In the genomic region with DNA sequence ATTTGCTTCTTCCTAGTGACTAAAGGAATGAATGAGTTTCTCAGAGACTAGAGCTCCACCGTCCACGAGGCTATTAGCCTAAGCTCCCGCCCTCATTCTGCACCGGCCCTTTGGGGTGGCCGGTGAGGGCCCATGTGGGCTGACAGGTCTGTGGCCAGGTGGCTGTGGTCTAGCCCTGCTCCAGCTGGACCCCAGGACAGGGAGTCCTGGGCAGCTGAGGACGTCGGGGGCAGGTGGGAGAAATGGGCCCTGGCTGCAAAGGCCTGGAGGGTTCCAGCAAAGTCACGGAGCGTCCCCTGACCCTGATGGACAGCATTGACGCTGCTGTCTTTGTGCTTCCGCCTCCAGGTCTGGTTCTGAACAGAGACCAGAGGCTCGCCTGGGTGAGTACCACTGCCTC, we compare ENCODE assay signal across 18 cellular contexts. TPM values are rescaled to one million over a fixed set of nuclear protein-coding genes. Genes with fewer than 3 reads are reported as not detected.
DNase-seq lines count a peak whose midpoint lies in the region; ATAC-seq, FAIRE-seq and TF ChIP-seq lines count a peak whose summit lies in the region.
"Had no signal": no experiment of that assay in that cellular context is flagged by ENCODE, and none has a peak within 500 bp of the region (broad histone marks: within the 10 kb centered on the region; RNA-seq: fewer than 3 reads in every experiment).

No MANE protein-coding gene starts in this region.

- H3K4me3 Mint-ChIP-seq in stimulated activated naive CD8-positive, alpha-beta T cell treated with anti-CD3 and anti-CD28 coated beads, Interleukin-15, Interleukin-2, amounts not matched to agents 100 ng/mL and 50 ng/mL, for 24 hours, result no peak overlapping the region
- no peak overlapping the region for H3K4me3 Mint-ChIP-seq in T-helper 17 cell
- H3K4me3 Mint-ChIP-seq: B cell; CD8-positive, alpha-beta T cell had no signal

- SMC1A ChIA-PET in GM12878 (lab: Charles Lee; ENCODE audit: uncharacterized antibody, unreplicated experiment), result no interaction called here

- H3K36me3 ChIP-seq in GM12878 (ENCODE audit: control insufficient read depth in 2 of 2, insufficient read depth in 2 of 2, low read length in 1 of 2) (no peaks in the 10 kb centered on the region), neuronal stem cell (replicated peaks in 1 of 2; ENCODE audit: control insufficient read depth in 2 of 2, insufficient read depth in 2 of 2, low read length in 2 of 2) (peaks cover 2 to 17% of the 10 kb centered on the region in 2 donors)

- peak; percentile 33; the same call in 1 of the 2 replicates for TF ChIP-seq POLR2A in GM12878 (IDR thresholded peaks at IDR 0.05; ENCODE audit: low read depth, low read length)

- FAIRE-seq in GM12878 (lab: Jason Lieb, UNC), result no peak
- FAIRE-seq: GM18507 had no signal

- H2BK5ac ChIP-seq in neuronal stem cell (ENCODE audit: low read length), result peak overlapping the region; percentile 39

- no peaks in the 10 kb centered on the region for H4K20me1 ChIP-seq in GM12878 (ENCODE audit: control insufficient read depth, insufficient read depth)

- RAD21 ChIA-PET in GM12878 (lab: Charles Lee; ENCODE audit: unreplicated experiment), result no interaction called here

- POLR2A ChIA-PET in GM12878 (lab: Charles Lee), result interaction anchor here (0.6 kb wide), 1 partner anchor 21 kb away, joined by 4 read pairs; no protein-coding TSS in a partner anchor

- CTCF ChIA-PET in GM12878 (lab: Yijun Ruan, JAX), result no interaction called here

- H3K9me3 Mint-ChIP-seq in stimulated activated naive CD8-positive, alpha-beta T cell treated with anti-CD3 and anti-CD28 coated beads, Interleukin-15, Interleukin-2, amounts not matched to agents 100 ng/mL and 50 ng/mL, for 24 hours, result no peaks in the 10 kb centered on the region
- H3K9me3 Mint-ChIP-seq: CD8-positive, alpha-beta T cell had no signal

- H3K4me1 ChIP-seq in GM12878 (ENCODE audit: control insufficient read depth, insufficient read depth, low read length) (peaks cover 12% of the 10 kb centered on the region), neuronal stem cell (ENCODE audit: control insufficient read depth in 2 of 2, insufficient read depth in 1 of 2, low read depth in 1 of 2, low read length in 2 of 2) (peaks cover 0 to 7% of the 10 kb centered on the region in 2 donors)
- H3K4me1 ChIP-seq: HAP-1 had no signal

- no peak overlapping the region for H4K91ac ChIP-seq in neuronal stem cell (ENCODE audit: low read depth, low read length, poor library complexity)

- H4K8ac ChIP-seq in neuronal stem cell (ENCODE audit: low read depth, low read length), result no peak overlapping the region

- H3K9ac ChIP-seq in GM12878 (ENCODE audit: control insufficient read depth, insufficient read depth, low read length) (no peak overlapping the region), neuronal stem cell (ENCODE audit: low read depth, low read length, poor library complexity) (peak overlapping the region; percentile 60)
- H3K9ac ChIP-seq: BLaER1 treated with 17β-estradiol and CSF1 and Interleukin-3, amounts not matched to agents 10 nM and 100 nM had no signal

- no peak overlapping the region for H3K18ac ChIP-seq in neuronal stem cell (ENCODE audit: low read length)

- no peak overlapping the region for H3K14ac ChIP-seq in neuronal stem cell (ENCODE audit: low read length)

- no peak for TF ChIP-seq CTCF in GM12878 (IDR thresholded peaks at IDR 0.05 in 2 of 3, conservative IDR thresholded peaks at IDR 0.05 in 1 of 3; ENCODE audit: control insufficient read depth in 2 of 3, extremely low read depth in 1 of 3, insufficient read depth in 1 of 3, low read depth in 3 of 3, low read length in 3 of 3)

- H2BK15ac ChIP-seq in neuronal stem cell (ENCODE audit: low read length), result no peak overlapping the region

- H3K27ac ChIP-seq in GM12878 (ENCODE audit: control insufficient read depth, insufficient read depth), result no peak overlapping the region
- no peak overlapping the region for H3K27ac ChIP-seq in neuronal stem cell (replicated peaks; ENCODE audit: low read length)
- H3K27ac ChIP-seq: BLaER1 treated with 17β-estradiol and CSF1 and Interleukin-3, amounts not matched to agents 10 nM and 100 nM had no signal

- H3K27me3 ChIP-seq in GM12878 (replicated peaks in 1 of 2; ENCODE audit: control insufficient read depth in 2 of 2, insufficient read depth in 2 of 2, low read length in 1 of 2) (no peaks in the 10 kb centered on the region), neuronal stem cell (ENCODE audit: control insufficient read depth in 3 of 3, insufficient read depth in 3 of 3, low read depth in 1 of 3, low read length in 3 of 3) (no peaks in the 10 kb centered on the region)
- H3K27me3 ChIP-seq: BLaER1 treated with 17β-estradiol and CSF1 and Interleukin-3, amounts not matched to agents 10 nM and 100 nM had no signal

- in situ Hi-C loops in GM12878 (cut with MboI), result no loop called here

- TF ChIP-seq RAD21 in GM12878 (IDR thresholded peaks at IDR 0.05; ENCODE audit: insufficient read depth, low read depth, low read length), result no peak

- H2BK120ac ChIP-seq in neuronal stem cell (ENCODE audit: low read depth, low read length), result no peak overlapping the region

- no peak for DNase-seq in stimulated activated naive CD8-positive, alpha-beta T cell treated with anti-CD3 and anti-CD28 coated beads, Interleukin-15, Interleukin-2, amounts not matched to agents 100 U/mL and 50 U/mL, for 24 hours
- DNase-seq in GM12878 (ENCODE audit: low read depth, low spot score) (no peak), neuronal stem cell (ENCODE audit: low spot score) (no peak), T-helper 17 cell (no peak)
- no peak for DNase-seq in central memory CD4-positive, alpha-beta T cell
- DNase-seq: Calu3; CD8-positive, alpha-beta T cell; DMS79 treated with DMSO at 0.1 percent for 48 hours; GF-D8; GOT3 had no signal

- no peak for TF ChIP-seq EP300 in GM12878 (IDR thresholded peaks at IDR 0.05; ENCODE audit: borderline replicate concordance in 1 of 2, control insufficient read depth in 1 of 2, low read depth in 2 of 2, low read length in 2 of 2)

- no peak for ATAC-seq in stimulated activated naive CD8-positive, alpha-beta T cell treated with anti-CD3 and anti-CD28 coated beads, Interleukin-15, Interleukin-2, amounts not matched to agents 100 U/mL and 50 U/mL, for 24 hours
- ATAC-seq in GM12878, result no peak
- no peak for ATAC-seq in GM21381 (IDR thresholded peaks at IDR 0.05; ENCODE audit: unreplicated experiment)
- ATAC-seq in T-helper 17 cell, result no peak
- ATAC-seq: CD8-positive, alpha-beta T cell had no signal

- peaks cover 10% of the 10 kb centered on the region for H3K4me1 Mint-ChIP-seq in stimulated activated naive CD8-positive, alpha-beta T cell treated with anti-CD3 and anti-CD28 coated beads, Interleukin-15, Interleukin-2, amounts not matched to agents 100 ng/mL and 50 ng/mL, for 24 hours (ENCODE audit: low read depth)
- H3K4me1 Mint-ChIP-seq in T-helper 17 cell, result peaks cover under 1% of the 10 kb centered on the region

- H3K9me3 ChIP-seq in GM12878 (replicated peaks; ENCODE audit: control insufficient read depth, insufficient read depth, low read length), result no peaks in the 10 kb centered on the region
- H3K9me3 ChIP-seq in neuronal stem cell (replicated peaks in 1 of 2; ENCODE audit: control insufficient read depth in 2 of 2, insufficient read depth in 1 of 2, low read depth in 1 of 2, low read length in 2 of 2), result no peaks in the 10 kb centered on the region
- H3K9me3 ChIP-seq in T-helper 17 cell (ENCODE audit: control insufficient read depth, low read length, poor library complexity, severe bottlenecking), result no peaks in the 10 kb centered on the region
- H3K9me3 ChIP-seq: HAP-1 had no signal

- peaks cover 2% of the 10 kb centered on the region for H3K79me1 ChIP-seq in neuronal stem cell (ENCODE audit: low read depth, low read length)

- H3K4me2 ChIP-seq in GM12878 (ENCODE audit: control insufficient read depth, insufficient read depth) (no peak overlapping the region), neuronal stem cell (ENCODE audit: insufficient read depth, low read length, poor library complexity, severe bottlenecking) (no peak overlapping the region)
- H3K4me2 ChIP-seq: BLaER1 treated with 17β-estradiol and CSF1 and Interleukin-3, amounts not matched to agents 10 nM and 100 nM had no signal

- peaks cover 8% of the 10 kb centered on the region for H3K36me3 Mint-ChIP-seq in stimulated activated naive CD8-positive, alpha-beta T cell treated with anti-CD3 and anti-CD28 coated beads, Interleukin-15, Interleukin-2, amounts not matched to agents 100 ng/mL and 50 ng/mL, for 24 hours (ENCODE audit: low read depth)
- no peaks in the 10 kb centered on the region for H3K36me3 Mint-ChIP-seq in T-helper 17 cell (ENCODE audit: low read depth)

- intact Hi-C loops in GM12878 (cut with micrococcal nuclease; ENCODE audit: unreplicated experiment), result no loop called here

- H2AK5ac ChIP-seq in neuronal stem cell (ENCODE audit: low read depth, low read length), result no peak overlapping the region

- H2AFZ ChIP-seq in GM12878 (ENCODE audit: control insufficient read depth, low read depth, low read length), result no peak overlapping the region
- no peak overlapping the region for H2AFZ ChIP-seq in neuronal stem cell (ENCODE audit: low read length)

- peak overlapping the region; percentile 80 for H3K23ac ChIP-seq in neuronal stem cell (ENCODE audit: low read depth, low read length, poor library complexity)

- BruUV-seq in GM12878 (replicated peaks; lab: Mats Ljungman, UMichigan), result no TSS peak

- H3K4me3 ChIP-seq in GM12878, result no peak overlapping the region
- H3K4me3 ChIP-seq in neuronal stem cell (ENCODE audit: low read length in 2 of 2), result no peak overlapping the region
- H3K4me3 ChIP-seq: BLaER1 treated with 17β-estradiol and CSF1 and Interleukin-3, amounts not matched to agents 10 nM and 100 nM; HAP-1 had no signal

- WGBS in GM12878 (ENCODE audit: insufficient coverage, insufficient replicate concordance, low lambda C conversion rate, missing lambda C conversion rate), result 89% methylated on average over 8 of the region's 12 CpGs
- WGBS in neuronal stem cell (ENCODE audit: extremely low coverage in 2 of 2, insufficient read length in 2 of 2, insufficient replicate concordance in 1 of 2), 2 donors, result no CpG with 5 or more reads among the region's 12 CpGs

- peak overlapping the region; percentile 21 for H3K27ac Mint-ChIP-seq in stimulated activated naive CD8-positive, alpha-beta T cell treated with anti-CD3 and anti-CD28 coated beads, Interleukin-15, Interleukin-2, amounts not matched to agents 100 ng/mL and 50 ng/mL, for 24 hours
- no peak overlapping the region for H3K27ac Mint-ChIP-seq in T-helper 17 cell
- H3K27ac Mint-ChIP-seq: B cell; CD8-positive, alpha-beta T cell had no signal

- no peak overlapping the region for H3K4ac ChIP-seq in neuronal stem cell (ENCODE audit: low read length)

- no peaks in the 10 kb centered on the region for H3K27me3 Mint-ChIP-seq in stimulated activated naive CD8-positive, alpha-beta T cell treated with anti-CD3 and anti-CD28 coated beads, Interleukin-15, Interleukin-2, amounts not matched to agents 100 ng/mL and 50 ng/mL, for 24 hours
- H3K27me3 Mint-ChIP-seq in T-helper 17 cell, result no peaks in the 10 kb centered on the region
- H3K27me3 Mint-ChIP-seq: B cell had no signal

- no peak overlapping the region for H2BK12ac ChIP-seq in neuronal stem cell (ENCODE audit: low read length)

- no peaks in the 10 kb centered on the region for H3K79me2 ChIP-seq in GM12878 (ENCODE audit: control insufficient read depth, insufficient read depth, low read length)

RNA-seq across cellular contexts. Expression of a gene that starts 12.2 kb away (rescaled TPM):
- total RNA-seq in GM12878 (2013; cell fraction: nucleolus; rRNA removed), result 2.4 and 3.3 TPM in 2 replicates
- total RNA-seq in GM12878 (2014; rRNA removed) (1.3 and 2.0 TPM in 2 replicates), GM12878 (2014; rRNA removed; fragmentation: Illumina TruSeq; extraction: Trizol) (0.64 and 1.1 TPM in 2 replicates), GM12878 (2021) (0.69 and 1.0 TPM in 2 replicates), T-helper 17 cell (under 1 TPM; 0.34 to 0.40 TPM)
- polyA plus RNA-seq in GM12878 (2011; ENCODE audit: low read depth), result 0.80 TPM
- polyA plus RNA-seq in GM12878 (2011; rRNA removed) (0.97 and 1.6 TPM in 2 replicates), GM12878 (2014; fragmentation: Illumina TruSeq; extraction: Trizol) (1.1 and 3.6 TPM in 2 replicates), GM12878 (2014; fragmentation: Nextera tagmentation; extraction: Ambion mirVana) (under 1 TPM; 0.63 to 0.93 TPM), GM12878 (2014; rRNA removed) (1.3 TPM in 2 replicates), GM12878 (2016; fragmentation: Nextera tagmentation; extraction: Ambion mirVana) (1 to 10 TPM; 1.7 to 1.8 TPM)
- 0.63 and 1.5 TPM in 2 replicates for polyA plus RNA-seq in GM12878 (2011; cell fraction: cytosol; rRNA removed)
- polyA plus RNA-seq in GM12878 (2011; cell fraction: nucleus; rRNA removed), result 1.4 and 1.6 TPM in 2 replicates
- 0.90 and 1.1 TPM in 2 replicates for polyA plus RNA-seq in GM12878 (2012)
- polyA minus RNA-seq in GM12878 (2011; rRNA and poly(A)+ RNA removed), result 0.73 and 1.8 TPM in 2 replicates
- not detected in 2 replicates for polyA minus RNA-seq in GM12878 (2011; cell fraction: cytosol; rRNA and poly(A)+ RNA removed)
- polyA minus RNA-seq in GM12878 (2011; cell fraction: nucleus; rRNA and poly(A)+ RNA removed), result not detected in 2 replicates
- polyA plus RNA-seq in neuronal stem cell (2013, experiment 1 of 2), result 0.28 TPM
- polyA plus RNA-seq in neuronal stem cell (2013, experiment 2 of 2), result 0.22 TPM
- total RNA-seq: A172, HT-29 had no signal

RNA-seq across cellular contexts. Expression of a gene that starts 46.4 kb away (rescaled TPM):
- total RNA-seq in GM12878 (2013; cell fraction: nucleolus; rRNA removed), result 24.1 and 27.7 TPM in 2 replicates
- total RNA-seq in GM12878 (2014; rRNA removed), result 42.4 and 42.7 TPM in 2 replicates
- total RNA-seq in GM12878 (2014; rRNA removed; fragmentation: Illumina TruSeq; extraction: Trizol), result 34.8 and 38.1 TPM in 2 replicates
- total RNA-seq in GM12878 (2021), result 73.9 and 84.9 TPM in 2 replicates
- 10.3 TPM for polyA plus RNA-seq in GM12878 (2011; ENCODE audit: low read depth)
- polyA plus RNA-seq in GM12878 (2011; rRNA removed), result 23.9 and 41.4 TPM in 2 replicates
- 33.2 and 45.5 TPM in 2 replicates for polyA plus RNA-seq in GM12878 (2011; cell fraction: cytosol; rRNA removed)
- polyA plus RNA-seq in GM12878 (2011; cell fraction: nucleus; rRNA removed), result 22.8 and 28.8 TPM in 2 replicates
- polyA plus RNA-seq in GM12878 (2012), result 18.6 and 23.1 TPM in 2 replicates
- polyA plus RNA-seq in GM12878 (2014; fragmentation: Illumina TruSeq; extraction: Trizol), result 38.1 and 49.7 TPM in 2 replicates
- 10 to 100 TPM in 1 of 2 experiments, 1 to 10 TPM in 1; 2.9 to 12.3 TPM for polyA plus RNA-seq in GM12878 (2014; fragmentation: Nextera tagmentation; extraction: Ambion mirVana)
- polyA plus RNA-seq in GM12878 (2014; rRNA removed), result 41.7 and 45.1 TPM in 2 replicates
- polyA plus RNA-seq in GM12878 (2016; fragmentation: Nextera tagmentation; extraction: Ambion mirVana), result 100 to 1,000 TPM in 1 of 2 experiments, 10 to 100 TPM in 1; 88.9 to 114 TPM
- polyA minus RNA-seq in GM12878 (2011; rRNA and poly(A)+ RNA removed), result 15.7 and 24.9 TPM in 2 replicates
- 7.2 and 10.6 TPM in 2 replicates for polyA minus RNA-seq in GM12878 (2011; cell fraction: cytosol; rRNA and poly(A)+ RNA removed)
- polyA minus RNA-seq in GM12878 (2011; cell fraction: nucleus; rRNA and poly(A)+ RNA removed), result 9.7 and 20.3 TPM in 2 replicates
- polyA plus RNA-seq in neuronal stem cell (2013, experiment 1 of 2), result 10.9 TPM
- 10.8 TPM for polyA plus RNA-seq in neuronal stem cell (2013, experiment 2 of 2)
- total RNA-seq in T-helper 17 cell, result 10 to 100 TPM; 45.7 to 49.0 TPM

RNA-seq across cellular contexts. Expression of a gene that starts 48.7 kb away (rescaled TPM):
- total RNA-seq in GM12878 (2013; cell fraction: nucleolus; rRNA removed), result 25.8 and 29.0 TPM in 2 replicates
- 32.9 and 38.9 TPM in 2 replicates for total RNA-seq in GM12878 (2014; rRNA removed)
- total RNA-seq in GM12878 (2014; rRNA removed; fragmentation: Illumina TruSeq; extraction: Trizol), result 25.9 and 27.0 TPM in 2 replicates
- 54.1 and 55.9 TPM in 2 replicates for total RNA-seq in GM12878 (2021)
- 37.9 TPM for polyA plus RNA-seq in GM12878 (2011; ENCODE audit: low read depth)
- 35.6 and 54.2 TPM in 2 replicates for polyA plus RNA-seq in GM12878 (2011; rRNA removed)
- 41.6 and 47.6 TPM in 2 replicates for polyA plus RNA-seq in GM12878 (2011; cell fraction: cytosol; rRNA removed)
- 54.4 and 62.1 TPM in 2 replicates for polyA plus RNA-seq in GM12878 (2011; cell fraction: nucleus; rRNA removed)
- 39.1 and 43.5 TPM in 2 replicates for polyA plus RNA-seq in GM12878 (2012)
- polyA plus RNA-seq in GM12878 (2014; fragmentation: Illumina TruSeq; extraction: Trizol), result 43.3 and 52.6 TPM in 2 replicates
- 10 to 100 TPM; 14.8 to 19.3 TPM for polyA plus RNA-seq in GM12878 (2014; fragmentation: Nextera tagmentation; extraction: Ambion mirVana)
- polyA plus RNA-seq in GM12878 (2014; rRNA removed), result 46.4 and 49.3 TPM in 2 replicates
- polyA plus RNA-seq in GM12878 (2016; fragmentation: Nextera tagmentation; extraction: Ambion mirVana), result 10 to 100 TPM; 60.1 to 60.2 TPM
- polyA minus RNA-seq in GM12878 (2011; rRNA and poly(A)+ RNA removed), result 33.2 and 42.9 TPM in 2 replicates
- 13.8 and 18.2 TPM in 2 replicates for polyA minus RNA-seq in GM12878 (2011; cell fraction: cytosol; rRNA and poly(A)+ RNA removed)
- polyA minus RNA-seq in GM12878 (2011; cell fraction: nucleus; rRNA and poly(A)+ RNA removed), result 14.7 and 20.4 TPM in 2 replicates
- polyA plus RNA-seq in neuronal stem cell (2013, experiment 1 of 2), result 68.6 TPM
- 69.9 TPM for polyA plus RNA-seq in neuronal stem cell (2013, experiment 2 of 2)
- total RNA-seq in T-helper 17 cell, result 10 to 100 TPM; 70.3 to 71.2 TPM
